ENCODE assay signal across 21 cellular contexts in genomic region chr15:36331531-36332275, GRCh38.
A peak's percentile ranks its signal among the peaks of the same experiment; 100 is the strongest.
DNase-seq lines count a peak whose midpoint lies in the region; ATAC-seq and TF ChIP-seq lines count a peak whose summit lies in the region.
"Had no signal": no experiment of that assay in that cellular context is flagged by ENCODE, and none has a peak within 500 bp of the region (broad histone marks: within the 10 kb centered on the region; RNA-seq: fewer than 3 reads in every experiment).

No MANE protein-coding gene starts in this region.

- no peak overlapping the region for H3K23ac ChIP-seq in IMR-90 (ENCODE audit: low read depth, low read length)

- no peak for TF ChIP-seq CTCF in AG09309 (IDR thresholded peaks at IDR 0.05; ENCODE audit: control insufficient read depth, insufficient read depth, low read depth, low read length, missing control alignments)
- TF ChIP-seq CTCF in IMR-90 (conservative IDR thresholded peaks at IDR 0.05; ENCODE audit: low read depth, low read length), result no peak
- TF ChIP-seq CTCF in coronary artery (IDR thresholded peaks at IDR 0.05), result no peak
- TF ChIP-seq CTCF in Caco-2 (IDR thresholded peaks at IDR 0.05; ENCODE audit: insufficient read depth in 1 of 2, low read depth in 1 of 2, low read length in 1 of 2, severe bottlenecking in 1 of 2, unreplicated experiment in 1 of 2), result no peak

- peak overlapping the region; percentile 61; the same call in 1 of the 2 replicates for H3K14ac ChIP-seq in IMR-90 (replicated peaks; ENCODE audit: low read depth, low read length)

- H3K4me3 ChIP-seq in AG09309 (ENCODE audit: control insufficient read depth, low read depth, low read length), result no peak overlapping the region; the same call in 1 of the 2 replicates
- peak overlapping the region; percentile 27; the same call in 1 of the 2 replicates for H3K4me3 ChIP-seq in IMR-90 (ENCODE audit: insufficient read depth, low read depth, low read length)
- peak overlapping the region; percentile 54 for H3K4me3 ChIP-seq in coronary artery
- H3K4me3 ChIP-seq in muscle layer of duodenum (ENCODE audit: low read depth in 1 of 2, low read length in 2 of 2), result peak overlapping the region; percentile 20 to 52
- H3K4me3 ChIP-seq in Caco-2 (ENCODE audit: low read depth, low read length), result no peak overlapping the region
- H3K4me3 ChIP-seq: heart right ventricle, upper lobe of right lung had no signal

- CTCF ChIA-PET in IMR-90 (lab: Yijun Ruan, JAX) (interaction anchor here (0.5 to 0.6 kb wide), 3 partner anchors 36 to 1585 kb away, joined by 3 to 4 read pairs (median 3); no protein-coding TSS in a partner anchor), Caco-2 (lab: Charles Lee) (no interaction called here)

- no peaks in the 10 kb centered on the region for H3K4me1 Mint-ChIP-seq in Caco-2 (ENCODE audit: low read depth, unreplicated experiment)
- H3K4me1 Mint-ChIP-seq: activated naive CD8-positive, alpha-beta T cell treated with anti-CD3 and anti-CD28 coated beads for 36 hours had no signal

- POLR2A ChIA-PET in IMR-90 (lab: Charles Lee; ENCODE audit: unreplicated experiment) (no interaction called here), Caco-2 (lab: Charles Lee) (no interaction called here)

- H2AFZ ChIP-seq in IMR-90 (replicated peaks; ENCODE audit: low read length, poor library complexity), result no peak overlapping the region
- H2AFZ ChIP-seq: parathyroid adenoma had no signal

- no peaks in the 10 kb centered on the region for H3K9me3 Mint-ChIP-seq in Caco-2 (ENCODE audit: unreplicated experiment)

- H3K9ac ChIP-seq in IMR-90 (ENCODE audit: low read depth, low read length), result no peak overlapping the region; the same call in 1 of the 2 replicates
- H3K9ac ChIP-seq: parathyroid adenoma had no signal

- H3K9me3 ChIP-seq in IMR-90 (ENCODE audit: control insufficient read depth, insufficient read depth, low read length) (no peaks in the 10 kb centered on the region), muscle layer of duodenum (ENCODE audit: control insufficient read depth in 1 of 2, low read length in 2 of 2) (no peaks in the 10 kb centered on the region), Caco-2 (no peaks in the 10 kb centered on the region)
- H3K9me3 ChIP-seq: upper lobe of right lung had no signal

- H2BK120ac ChIP-seq in IMR-90 (ENCODE audit: low read depth, low read length), result peak overlapping the region; percentile 74

- no peaks in the 10 kb centered on the region for H3K36me3 Mint-ChIP-seq in Caco-2 (ENCODE audit: insufficient read depth, unreplicated experiment)
- H3K36me3 Mint-ChIP-seq: activated naive CD8-positive, alpha-beta T cell treated with anti-CD3 and anti-CD28 coated beads for 36 hours had no signal

- H3K27ac ChIP-seq in IMR-90 (ENCODE audit: insufficient read depth, low read length), result peak overlapping the region; percentile 36; the same call in 1 of the 2 replicates
- H3K27ac ChIP-seq in coronary artery, result no peak overlapping the region
- H3K27ac ChIP-seq in muscle layer of duodenum (ENCODE audit: low read length), result no peak overlapping the region
- H3K27ac ChIP-seq: heart right ventricle, parathyroid adenoma, upper lobe of right lung had no signal

- no peak overlapping the region for H3K56ac ChIP-seq in IMR-90 (ENCODE audit: extremely low read depth, insufficient read depth, low read length)

- peak overlapping the region; percentile 69 for H2BK5ac ChIP-seq in IMR-90 (ENCODE audit: low read depth, low read length, poor library complexity, severe bottlenecking)

- peak overlapping the region in 1 of 2 experiments; percentile 84; a peak in 2 of 4 replicates for H4K8ac ChIP-seq in IMR-90 (ENCODE audit: low read depth in 2 of 2, low read length in 2 of 2)

- BruUV-seq in IMR-90 (replicated peaks; lab: Mats Ljungman, UMichigan) (no TSS peak), Caco-2 (replicated peaks; lab: Mats Ljungman, UMichigan) (no TSS peak)

- peak overlapping the region; percentile 57; the same call in 1 of the 3 replicates for H2BK15ac ChIP-seq in IMR-90 (ENCODE audit: low read depth, low read length)

- no peak for TF ChIP-seq RAD21 in IMR-90 (IDR thresholded peaks at IDR 0.05; ENCODE audit: low read length)

- H3K4me1 ChIP-seq in IMR-90 (ENCODE audit: control insufficient read depth, insufficient read depth, low read length) (peaks cover 6% of the 10 kb centered on the region; the same call in 1 of the 2 replicates), muscle layer of duodenum (ENCODE audit: control insufficient read depth in 1 of 2, insufficient read depth in 2 of 2, low read length in 2 of 2) (peaks cover 0 to 4% of the 10 kb centered on the region in 2 donors), Caco-2 (no peaks in the 10 kb centered on the region)
- H3K4me1 ChIP-seq: parathyroid adenoma, upper lobe of right lung had no signal

- H3K4ac ChIP-seq in IMR-90 (ENCODE audit: low read depth, low read length), result peak overlapping the region; percentile 44; the same call in 1 of the 2 replicates

- no peak for TF ChIP-seq POLR2A in IMR-90 (IDR thresholded peaks at IDR 0.05; ENCODE audit: low read depth, low read length)

- no peak overlapping the region for H3K27ac Mint-ChIP-seq in Caco-2 (ENCODE audit: unreplicated experiment)
- H3K27ac Mint-ChIP-seq: activated naive CD8-positive, alpha-beta T cell treated with anti-CD3 and anti-CD28 coated beads for 36 hours had no signal

- no peaks in the 10 kb centered on the region for H3K27me3 Mint-ChIP-seq in Caco-2 (ENCODE audit: insufficient read depth, unreplicated experiment)
- H3K27me3 Mint-ChIP-seq: activated naive CD8-positive, alpha-beta T cell treated with anti-CD3 and anti-CD28 coated beads for 36 hours had no signal

- in situ Hi-C loops in IMR-90 (cut with MboI; ENCODE audit: low sequenced_read_pairs), result no loop called here

- no peaks in the 10 kb centered on the region for H4K20me1 ChIP-seq in IMR-90 (ENCODE audit: insufficient read depth, low read length)

- H3K4me3 Mint-ChIP-seq in Caco-2 (ENCODE audit: unreplicated experiment), result no peak overlapping the region
- H3K4me3 Mint-ChIP-seq: activated naive CD8-positive, alpha-beta T cell treated with anti-CD3 and anti-CD28 coated beads for 36 hours had no signal

- H2AK5ac ChIP-seq in IMR-90 (ENCODE audit: low read depth, low read length), result no peak overlapping the region

- DNase-seq in AG09309 (ENCODE audit: low read depth) (peak; percentile 8), IMR-90 (no peak), coronary artery (ENCODE audit: low spot score) (no peak), NCI-H1694 (lab: John Stamatoyannopoulos, UW) (no peak), amniotic stem cell (lab: John Stamatoyannopoulos, UW) (no peak), Caco-2 (no peak)
- DNase-seq: activated CD4-positive, alpha-beta T cell treated with anti-CD3 and anti-CD28 coated beads, Interleukin-2, amount 50 U/mL, for 1 hour; activated naive CD8-positive, alpha-beta T cell treated with anti-CD3 and anti-CD28 coated beads for 36 hours; activated T-cell treated with anti-CD3 and anti-CD28 coated beads, Interleukin-2, amount 50 U/mL, for 1 hour; AML-193; cerebellar nuclear complex; heart right ventricle; KG1; kidney glomerular epithelial cell; NCI-H1417; stimulated activated CD4-positive, alpha-beta T cell treated with anti-CD3 and anti-CD28 coated beads, Interleukin-12 subunit alpha, Interleukin-12 subunit beta, amount 100 ng/mL, for 4 hours; stimulated activated naive CD4-positive, alpha-beta T cell; upper lobe of right lung had no signal

- peak overlapping the region; percentile 97 for H3K4me2 ChIP-seq in IMR-90 (ENCODE audit: low read depth, low read length)

- H3K36me3 ChIP-seq in IMR-90 (ENCODE audit: control insufficient read depth, insufficient read depth, low read length) (no peaks in the 10 kb centered on the region), muscle layer of duodenum (ENCODE audit: control insufficient read depth in 1 of 2, insufficient read depth in 2 of 2, low read length in 2 of 2) (no peaks in the 10 kb centered on the region), Caco-2 (ENCODE audit: control insufficient read depth, insufficient read depth, low read length) (no peaks in the 10 kb centered on the region)
- H3K36me3 ChIP-seq: heart right ventricle, upper lobe of right lung had no signal

- H3K9me1 ChIP-seq in IMR-90 (ENCODE audit: insufficient read depth, low read length), result no peaks in the 10 kb centered on the region; the same call in 1 of the 2 replicates

- ATAC-seq in IMR-90 (ENCODE audit: low read depth), result no peak
- ATAC-seq in GM19463 (IDR thresholded peaks at IDR 0.05; ENCODE audit: unreplicated experiment), result no peak
- ATAC-seq: heart right ventricle, upper lobe of right lung had no signal

- WGBS in IMR-90 (ENCODE audit: extremely low coverage in 2 of 2, insufficient read length in 1 of 2), 2 experiments, result 80% methylated on average over 2 of the region's 6 CpGs; no CpG with 5 or more reads in 1 of the 2 experiments

- peak overlapping the region; percentile 97; the same call in 1 of the 2 replicates for H3K18ac ChIP-seq in IMR-90 (ENCODE audit: low read depth, low read length)

- no peak overlapping the region for H2AK9ac ChIP-seq in IMR-90 (replicated peaks; ENCODE audit: low read depth, low read length, poor library complexity)

- dilution Hi-C loops in IMR-90 (cut with HindIII; ENCODE audit: low sequenced_read_pairs, unreplicated experiment), result no loop called here

- peak overlapping the region; percentile 98; the same call in 1 of the 2 replicates for H4K5ac ChIP-seq in IMR-90 (ENCODE audit: low read depth, low read length)

- H2BK20ac ChIP-seq in IMR-90 (ENCODE audit: low read depth, low read length), result peak overlapping the region; percentile 86; the same call in 1 of the 2 replicates

- 0 out of 2 replicates have a peak overlapping the region, but pooled peaks have one; percentile 76 for H4K91ac ChIP-seq in IMR-90 (ENCODE audit: insufficient read depth, low read depth, low read length)

- H3K27me3 ChIP-seq in IMR-90 (ENCODE audit: control insufficient read depth, insufficient read depth, low read length), result no peaks in the 10 kb centered on the region
- no peaks in the 10 kb centered on the region for H3K27me3 ChIP-seq in muscle layer of duodenum (ENCODE audit: low read depth, low read length)
- no peaks in the 10 kb centered on the region for H3K27me3 ChIP-seq in Caco-2 (replicated peaks; ENCODE audit: control insufficient read depth, insufficient read depth, low read length)
- H3K27me3 ChIP-seq: heart right ventricle, upper lobe of right lung had no signal

- H3K79me1 ChIP-seq in IMR-90 (ENCODE audit: low read depth in 1 of 2, low read length in 2 of 2), result no peaks in the 10 kb centered on the region

- intact Hi-C loops in IMR-90 (cut with micrococcal nuclease) (no loop called here), Caco-2 (cut with micrococcal nuclease; ENCODE audit: unreplicated experiment) (no loop called here)

TF ChIP-seq in IMR-90, 13 proteins besides CTCF, POLR2A, EP300 and RAD21:
- TF ChIP-seq CHD1 (IDR thresholded peaks at IDR 0.05; ENCODE audit: low read depth, low read length) (no peak), RCOR1 (IDR thresholded peaks at IDR 0.05; ENCODE audit: insufficient replicate concordance, low read length) (no peak), MAFK (IDR thresholded peaks at IDR 0.05; ENCODE audit: low read depth, low read length) (no peak), RFX5 (IDR thresholded peaks at IDR 0.05; ENCODE audit: low read depth, low read length) (no peak)

Comparison
In these comparisons a context has a peak if more than half of its experiments do, and no peak if none do; other contexts are left out.
1. H3K4me3 ChIP-seq: peak in IMR-90 (single experiment), coronary artery (single experiment) and muscle layer of duodenum (2 of 2); none in AG09309 (single experiment) and Caco-2 (single experiment).